In genomic region chr17:79842136-79842655, GRCh38 we compare ENCODE assay signal across 11 cellular contexts. TPM values are rescaled to one million over a fixed set of nuclear protein-coding genes. Genes with fewer than 3 reads are reported as not detected.
A peak's percentile ranks its signal among the peaks of the same experiment; 100 is the strongest.
DNase-seq lines count a peak whose midpoint lies in the region; ATAC-seq and TF ChIP-seq lines count a peak whose summit lies in the region.
"Had no signal": no experiment of that assay in that cellular context is flagged by ENCODE, and none has a peak within 500 bp of the region (broad histone marks: within the 10 kb centered on the region; RNA-seq: fewer than 3 reads in every experiment).

No MANE protein-coding gene starts in this region.

- H3K36me3 Mint-ChIP-seq in activated naive CD4-positive, alpha-beta T cell treated with anti-CD3 and anti-CD28 coated beads, Interleukin-2, amount 10 ng/mL, durations not matched to agents 7 days and 5 days: peaks cover 12% of the 10 kb centered on the region
- peaks cover 0 to 5% of the 10 kb centered on the region in 2 donors for H3K36me3 Mint-ChIP-seq in activated T-cell treated with anti-CD3 and anti-CD28 coated beads, Interleukin-2, amount 50 U/mL, for 72 hours (ENCODE audit: insufficient read depth in 2 of 2)
- no peaks in the 10 kb centered on the region for H3K36me3 Mint-ChIP-seq in mesothelial cell of epicardium

- H3K4me1 Mint-ChIP-seq in activated naive CD4-positive, alpha-beta T cell treated with anti-CD3 and anti-CD28 coated beads, Interleukin-2, amount 10 ng/mL, durations not matched to agents 7 days and 5 days: peaks cover 41% of the 10 kb centered on the region
- H3K4me1 Mint-ChIP-seq in activated T-cell treated with anti-CD3 and anti-CD28 coated beads, Interleukin-2, amount 50 U/mL, for 72 hours (ENCODE audit: low read depth): peaks cover 35% of the 10 kb centered on the region
- peaks cover 39% of the 10 kb centered on the region for H3K4me1 Mint-ChIP-seq in mesothelial cell of epicardium

- H3K27ac Mint-ChIP-seq in activated naive CD4-positive, alpha-beta T cell treated with anti-CD3 and anti-CD28 coated beads, Interleukin-2, amount 10 ng/mL, durations not matched to agents 7 days and 5 days: peak overlapping the region; percentile 83
- H3K27ac Mint-ChIP-seq in activated T-cell treated with anti-CD3 and anti-CD28 coated beads, Interleukin-2, amount 50 U/mL, for 72 hours: peak overlapping the region; percentile 42
- no peak overlapping the region for H3K27ac Mint-ChIP-seq in mesothelial cell of epicardium

- no peak for TF ChIP-seq CTCF in mesothelial cell of epicardium (IDR thresholded peaks at IDR 0.05; ENCODE audit: unreplicated experiment)

- no peak for ATAC-seq in activated T-cell treated with anti-CD3 and anti-CD28 coated beads, Interleukin-2, amount 50 U/mL, for 72 hours (replicated peaks in 1 of 2)
- no peak for ATAC-seq in HG03442 (IDR thresholded peaks at IDR 0.05; ENCODE audit: unreplicated experiment)
- no peak for ATAC-seq in HG03045 (IDR thresholded peaks at IDR 0.05; ENCODE audit: unreplicated experiment)
- ATAC-seq: HCT116 had no signal

- CTCF ChIA-PET in activated naive CD4-positive, alpha-beta T cell treated with anti-CD3 and anti-CD28 coated beads, Interleukin-2, amount 10 ng/mL, durations not matched to agents 7 days and 5 days (lab: Charles Lee): interaction anchor here (0.8 to 4.5 kb wide), 6 partner anchors 30 to 128 kb away, joined by 3 to 27 read pairs (median 10); partner anchors contain the start of gene CBX8

- peak overlapping the region; percentile 40 for H3K4me3 Mint-ChIP-seq in activated naive CD4-positive, alpha-beta T cell treated with anti-CD3 and anti-CD28 coated beads, Interleukin-2, amount 10 ng/mL, durations not matched to agents 7 days and 5 days
- H3K4me3 Mint-ChIP-seq in activated T-cell treated with anti-CD3 and anti-CD28 coated beads, Interleukin-2, amount 50 U/mL, for 72 hours: peak overlapping the region; percentile 79 to 85
- H3K4me3 Mint-ChIP-seq in mesothelial cell of epicardium: peak overlapping the region; percentile 24

- no peak for DNase-seq in activated naive CD4-positive, alpha-beta T cell treated with anti-CD3 and anti-CD28 coated beads, Interleukin-2, amount 10 ng/mL, durations not matched to agents 7 days and 5 days
- DNase-seq in activated naive CD4-positive, alpha-beta T cell treated with anti-CD3 and anti-CD28 coated beads, Interleukin-2, amount 50 U/mL, for 16 hours: no peak
- no peak for DNase-seq in activated T-cell treated with anti-CD3 and anti-CD28 coated beads, Interleukin-2, amount 50 U/mL, for 72 hours
- DNase-seq in mesothelial cell of epicardium (ENCODE audit: low spot score in 2 of 2, unreplicated experiment in 2 of 2): no peak
- peak; percentile 49 for DNase-seq in ureter (ENCODE audit: low spot score)
- DNase-seq in SW 1271 (lab: John Stamatoyannopoulos, UW): no peak
- DNase-seq: C1 segment of cervical spinal cord, NCI-H774 had no signal

- peaks cover 80% of the 10 kb centered on the region for H3K27me3 Mint-ChIP-seq in activated naive CD4-positive, alpha-beta T cell treated with anti-CD3 and anti-CD28 coated beads, Interleukin-2, amount 10 ng/mL, durations not matched to agents 7 days and 5 days
- H3K27me3 Mint-ChIP-seq in activated T-cell treated with anti-CD3 and anti-CD28 coated beads, Interleukin-2, amount 50 U/mL, for 72 hours (ENCODE audit: low read depth): peaks cover 16% of the 10 kb centered on the region
- peaks cover 39% of the 10 kb centered on the region for H3K27me3 Mint-ChIP-seq in mesothelial cell of epicardium (ENCODE audit: low read depth)

- no peaks in the 10 kb centered on the region for H3K9me3 Mint-ChIP-seq in activated naive CD4-positive, alpha-beta T cell treated with anti-CD3 and anti-CD28 coated beads, Interleukin-2, amount 10 ng/mL, durations not matched to agents 7 days and 5 days
- H3K9me3 Mint-ChIP-seq in activated T-cell treated with anti-CD3 and anti-CD28 coated beads, Interleukin-2, amount 50 U/mL, for 72 hours: no peaks in the 10 kb centered on the region
- no peaks in the 10 kb centered on the region for H3K9me3 Mint-ChIP-seq in mesothelial cell of epicardium

RNA-seq across cellular contexts. Expression of gene CBX4, which starts 3.0 kb away (rescaled TPM):
- 10 to 100 TPM; 38.3 to 45.8 TPM for total RNA-seq in activated T-cell treated with anti-CD3 and anti-CD28 coated beads, Interleukin-2, amount 50 U/mL, for 72 hours
- total RNA-seq in mesothelial cell of epicardium: 30.8 to 35.0 TPM (median 32.1 TPM) in 3 replicates
- total RNA-seq in ureter: 36.7 TPM

RNA-seq across cellular contexts. Expression of gene CBX8, which starts 45.3 kb away (rescaled TPM):
- 1 to 10 TPM; 6.0 to 7.2 TPM for total RNA-seq in activated T-cell treated with anti-CD3 and anti-CD28 coated beads, Interleukin-2, amount 50 U/mL, for 72 hours
- total RNA-seq in mesothelial cell of epicardium: 15.5 to 18.6 TPM (median 16.3 TPM) in 3 replicates
- 6.5 TPM for total RNA-seq in ureter

Comparison
In these comparisons a context has a peak if more than half of its experiments do, and no peak if none do; other contexts are left out.
1. H3K4me3 Mint-ChIP-seq: peak in every context shown above with its lines; median percentile 82 in activated T-cell treated with anti-CD3 and anti-CD28 coated beads, Interleukin-2, amount 50 U/mL, for 72 hours; 40 in activated naive CD4-positive, alpha-beta T cell treated with anti-CD3 and anti-CD28 coated beads, Interleukin-2, amount 10 ng/mL, durations not matched to agents 7 days and 5 days; 24 in mesothelial cell of epicardium.